2 cellular contexts compared by ENCODE assay signal in the genomic region with DNA sequence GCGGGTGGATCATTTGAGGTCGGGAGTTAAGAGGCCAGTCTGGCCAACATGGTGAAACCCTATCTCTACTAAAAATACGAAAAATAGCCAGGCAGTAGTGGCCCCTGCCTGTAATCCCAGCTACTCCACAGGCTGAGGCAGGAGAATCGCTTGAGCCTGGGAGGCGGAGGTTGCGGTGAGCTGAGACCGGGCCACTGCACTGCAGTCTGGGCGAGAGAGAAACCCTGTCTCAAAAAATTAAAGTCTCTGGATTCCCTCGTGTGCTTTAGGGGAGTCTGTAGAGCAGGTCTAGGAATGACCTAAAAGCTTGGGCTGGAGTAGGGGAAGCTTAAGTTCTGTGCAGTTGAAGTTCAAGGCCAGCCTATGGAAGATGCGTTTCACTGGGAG.
TF ChIP-seq lines count a peak whose summit lies in the region.

No MANE protein-coding gene starts in this region.

TF ChIP-seq in SK-N-SH, 30 proteins besides CTCF, POLR2A, EP300 and RAD21 (continued from another document):
- TF ChIP-seq, protein P1, sequence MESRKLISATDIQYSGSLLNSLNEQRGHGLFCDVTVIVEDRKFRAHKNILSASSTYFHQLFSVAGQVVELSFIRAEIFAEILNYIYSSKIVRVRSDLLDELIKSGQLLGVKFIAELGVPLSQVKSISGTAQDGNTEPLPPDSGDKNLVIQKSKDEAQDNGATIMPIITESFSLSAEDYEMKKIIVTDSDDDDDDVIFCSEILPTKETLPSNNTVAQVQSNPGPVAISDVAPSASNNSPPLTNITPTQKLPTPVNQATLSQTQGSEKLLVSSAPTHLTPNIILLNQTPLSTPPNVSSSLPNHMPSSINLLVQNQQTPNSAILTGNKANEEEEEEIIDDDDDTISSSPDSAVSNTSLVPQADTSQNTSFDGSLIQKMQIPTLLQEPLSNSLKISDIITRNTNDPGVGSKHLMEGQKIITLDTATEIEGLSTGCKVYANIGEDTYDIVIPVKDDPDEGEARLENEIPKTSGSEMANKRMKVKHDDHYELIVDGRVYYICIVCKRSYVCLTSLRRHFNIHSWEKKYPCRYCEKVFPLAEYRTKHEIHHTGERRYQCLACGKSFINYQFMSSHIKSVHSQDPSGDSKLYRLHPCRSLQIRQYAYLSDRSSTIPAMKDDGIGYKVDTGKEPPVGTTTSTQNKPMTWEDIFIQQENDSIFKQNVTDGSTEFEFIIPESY (IDR thresholded peaks at IDR 0.05; ENCODE audit: borderline replicate concordance, low read depth), result no peak
- TF ChIP-seq MXI1 (IDR thresholded peaks at IDR 0.05; ENCODE audit: low read depth, low read length), result no peak

TF ChIP-seq in SK-N-SH treated with all-trans-retinoic acid at 6 μM for 48 hours, 23 proteins besides CTCF, POLR2A, EP300 and RAD21 (continued from another document):
- TF ChIP-seq, protein P2, sequence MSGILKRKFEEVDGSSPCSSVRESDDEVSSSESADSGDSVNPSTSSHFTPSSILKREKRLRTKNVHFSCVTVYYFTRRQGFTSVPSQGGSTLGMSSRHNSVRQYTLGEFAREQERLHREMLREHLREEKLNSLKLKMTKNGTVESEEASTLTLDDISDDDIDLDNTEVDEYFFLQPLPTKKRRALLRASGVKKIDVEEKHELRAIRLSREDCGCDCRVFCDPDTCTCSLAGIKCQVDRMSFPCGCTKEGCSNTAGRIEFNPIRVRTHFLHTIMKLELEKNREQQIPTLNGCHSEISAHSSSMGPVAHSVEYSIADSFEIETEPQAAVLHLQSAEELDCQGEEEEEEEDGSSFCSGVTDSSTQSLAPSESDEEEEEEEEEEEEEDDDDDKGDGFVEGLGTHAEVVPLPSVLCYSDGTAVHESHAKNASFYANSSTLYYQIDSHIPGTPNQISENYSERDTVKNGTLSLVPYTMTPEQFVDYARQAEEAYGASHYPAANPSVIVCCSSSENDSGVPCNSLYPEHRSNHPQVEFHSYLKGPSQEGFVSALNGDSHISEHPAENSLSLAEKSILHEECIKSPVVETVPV (CRISPR knock-in tag; IDR thresholded peaks at IDR 0.05), result no peak
- TF ChIP-seq ZNF70 (CRISPR knock-in tag; IDR thresholded peaks at IDR 0.05) (no peak), GLIS3 (CRISPR knock-in tag; IDR thresholded peaks at IDR 0.05) (no peak), ARNTL (CRISPR knock-in tag; IDR thresholded peaks at IDR 0.05; ENCODE audit: borderline replicate concordance, low read depth) (no peak), TCF4 (CRISPR knock-in tag; IDR thresholded peaks at IDR 0.05; ENCODE audit: borderline replicate concordance) (no peak), ESRRG (CRISPR knock-in tag; IDR thresholded peaks at IDR 0.05) (no peak), BACH2 (CRISPR knock-in tag; IDR thresholded peaks at IDR 0.05; ENCODE audit: borderline replicate concordance) (no peak), RARB (CRISPR knock-in tag; IDR thresholded peaks at IDR 0.05) (no peak), OSR1 (CRISPR knock-in tag; IDR thresholded peaks at IDR 0.05) (no peak)
- TF ChIP-seq, protein P3, sequence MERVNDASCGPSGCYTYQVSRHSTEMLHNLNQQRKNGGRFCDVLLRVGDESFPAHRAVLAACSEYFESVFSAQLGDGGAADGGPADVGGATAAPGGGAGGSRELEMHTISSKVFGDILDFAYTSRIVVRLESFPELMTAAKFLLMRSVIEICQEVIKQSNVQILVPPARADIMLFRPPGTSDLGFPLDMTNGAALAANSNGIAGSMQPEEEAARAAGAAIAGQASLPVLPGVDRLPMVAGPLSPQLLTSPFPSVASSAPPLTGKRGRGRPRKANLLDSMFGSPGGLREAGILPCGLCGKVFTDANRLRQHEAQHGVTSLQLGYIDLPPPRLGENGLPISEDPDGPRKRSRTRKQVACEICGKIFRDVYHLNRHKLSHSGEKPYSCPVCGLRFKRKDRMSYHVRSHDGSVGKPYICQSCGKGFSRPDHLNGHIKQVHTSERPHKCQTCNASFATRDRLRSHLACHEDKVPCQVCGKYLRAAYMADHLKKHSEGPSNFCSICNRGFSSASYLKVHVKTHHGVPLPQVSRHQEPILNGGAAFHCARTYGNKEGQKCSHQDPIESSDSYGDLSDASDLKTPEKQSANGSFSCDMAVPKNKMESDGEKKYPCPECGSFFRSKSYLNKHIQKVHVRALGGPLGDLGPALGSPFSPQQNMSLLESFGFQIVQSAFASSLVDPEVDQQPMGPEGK (CRISPR knock-in tag; IDR thresholded peaks at IDR 0.05; ENCODE audit: borderline replicate concordance), result no peak
TF ChIP-seq in SK-N-SH treated with all-trans-retinoic acid at 6 μM for 48 hours: peak in this region for 0.
